30 cellular contexts compared by ENCODE assay signal in genomic region chr12:12141000-12141399, GRCh38.
"Had no signal": no experiment of that assay in that cellular context is flagged by ENCODE, and none has a peak within 500 bp of the region (broad histone marks: within the 10 kb centered on the region; RNA-seq: fewer than 3 reads in every experiment).

No MANE protein-coding gene starts in this region.

- ATAC-seq: foreskin keratinocyte; gastroesophageal sphincter; heart left ventricle; left lobe of liver; mucosa of descending colon; psoas muscle; right cardiac atrium; stimulated activated naive CD8-positive, alpha-beta T cell treated with anti-CD3 and anti-CD28 coated beads, Interleukin-15, amount 100 ng/mL, for 72 hours; upper lobe of right lung had no signal

- H3K4me3 ChIP-seq: dorsolateral prefrontal cortex, esophagus muscularis mucosa, gastroesophageal sphincter, heart left ventricle, hepatocyte, lung, mucosa of descending colon, ovary, psoas muscle, skin epidermis, suprapubic skin, transverse colon, upper lobe of right lung, uterus had no signal

- H3K27me3 ChIP-seq: dorsolateral prefrontal cortex, esophagus muscularis mucosa, foreskin keratinocyte, gastroesophageal sphincter, heart left ventricle, hepatocyte, ovary, suprapubic skin, transverse colon, upper lobe of right lung, uterus had no signal

- H3K27ac ChIP-seq: esophagus muscularis mucosa, foreskin keratinocyte, gastroesophageal sphincter, heart left ventricle, hepatocyte, ovary, psoas muscle, skin epidermis, suprapubic skin, transverse colon, upper lobe of right lung, uterus had no signal

- H2AFZ ChIP-seq: hepatocyte had no signal

- DNase-seq: dorsolateral prefrontal cortex; effector CD4-positive, alpha-beta T cell; foreskin keratinocyte; heart left ventricle; kidney; mucosa of descending colon; naive B cell; occipital lobe; ovary; posterior cingulate gyrus; psoas muscle; right cardiac atrium; stimulated activated CD4-positive, alpha-beta T cell treated with anti-CD3 and anti-CD28 coated beads, Interleukin-1b, Interleukin-23, amount 100 ng/mL, for 48 hours; stimulated activated CD4-positive, alpha-beta T cell treated with anti-CD3 and anti-CD28 coated beads, Interleukin-4, amount 100 ng/mL, for 1 hour; stimulated activated CD8-positive, alpha-beta memory T cell treated with anti-CD3 and anti-CD28 coated beads, Interleukin-4, amount 100 ng/mL, for 48 hours; stimulated activated naive CD4-positive, alpha-beta T cell; stimulated activated naive CD8-positive, alpha-beta T cell treated with anti-CD3 and anti-CD28 coated beads, Interleukin-15, amount 100 ng/mL, for 72 hours; transverse colon; upper lobe of right lung; uterus had no signal

- H3K36me3 Mint-ChIP-seq: memory B cell, naive B cell had no signal

- H3K27ac Mint-ChIP-seq: memory B cell had no signal

- H3K4me1 ChIP-seq: esophagus muscularis mucosa, foreskin keratinocyte, heart left ventricle, psoas muscle, suprapubic skin, upper lobe of right lung, uterus had no signal

- H3K27me3 Mint-ChIP-seq: naive B cell; stimulated activated naive CD8-positive, alpha-beta T cell treated with anti-CD3 and anti-CD28 coated beads, Interleukin-15, amount 100 ng/mL, for 72 hours had no signal

- FAIRE-seq: endothelial cell of umbilical vein, kidney had no signal

- H3K4me2 ChIP-seq: hepatocyte had no signal

- H3K4me3 Mint-ChIP-seq: memory B cell; naive B cell; nephron; stimulated activated naive CD8-positive, alpha-beta T cell treated with anti-CD3 and anti-CD28 coated beads, Interleukin-15, amount 100 ng/mL, for 72 hours had no signal

- H3K4me1 Mint-ChIP-seq: memory B cell; naive B cell; nephron; stimulated activated naive CD8-positive, alpha-beta T cell treated with anti-CD3 and anti-CD28 coated beads, Interleukin-15, amount 100 ng/mL, for 72 hours had no signal

- H3K36me3 ChIP-seq: ovary, uterus had no signal

- H3K9me3 ChIP-seq: esophagus muscularis mucosa, gastroesophageal sphincter, heart left ventricle, ovary, psoas muscle, suprapubic skin, transverse colon, upper lobe of right lung, uterus had no signal

- H3K9me3 Mint-ChIP-seq: memory B cell; naive B cell; nephron; stimulated activated naive CD8-positive, alpha-beta T cell treated with anti-CD3 and anti-CD28 coated beads, Interleukin-15, amount 100 ng/mL, for 72 hours had no signal
